13 cellular contexts compared by ENCODE assay signal in genomic region chr12:76081909-76082308, GRCh38. TPM values are rescaled to one million over a fixed set of nuclear protein-coding genes. Genes with fewer than 3 reads are reported as not detected.
DNase-seq lines count a peak whose midpoint lies in the region; ATAC-seq, FAIRE-seq and TF ChIP-seq lines count a peak whose summit lies in the region.
"Had no signal": no experiment of that assay in that cellular context is flagged by ENCODE, and none has a peak within 500 bp of the region (broad histone marks: within the 10 kb centered on the region; RNA-seq: fewer than 3 reads in every experiment).

No MANE protein-coding gene starts in this region.

- peaks cover 4% of the 10 kb centered on the region for H3K9me3 Mint-ChIP-seq in activated B cell treated with CpG ODN at 0.5 μM for 24 hours

- H3K9me3 ChIP-seq in A549: peaks cover 7% of the 10 kb centered on the region; the same call in 1 of the 3 replicates
- no peaks in the 10 kb centered on the region for H3K9me3 ChIP-seq in ES-I3 (ENCODE audit: control insufficient read depth, insufficient read depth, low read length)
- H3K9me3 ChIP-seq in iPS-18a (ENCODE audit: control insufficient read depth, low read depth, low read length): no peaks in the 10 kb centered on the region
- H3K9me3 ChIP-seq: SJSA1 had no signal

- DNase-seq in A549 (ENCODE audit: low read depth in 1 of 2, low spot score in 1 of 2): no peak
- no peak for DNase-seq in activated B cell treated with CpG ODN at 0.5 μM for 24 hours
- no peak for DNase-seq in RKO (ENCODE audit: low spot score)
- no peak for DNase-seq in stimulated activated CD4-positive, alpha-beta T cell treated with anti-CD3 and anti-CD28 coated beads, Interleukin-4, amount 100 ng/mL, for 4 hours
- DNase-seq: cerebellar nuclear complex, KBM-7, NCI-H2227 treated with DMSO at 0.1 percent for 48 hours, right cardiac atrium had no signal

- intact Hi-C loops in activated B cell treated with CpG ODN at 0.5 μM for 24 hours (cut with micrococcal nuclease): loop anchor here (2.0 to 10.0 kb wide), 6 partner anchors 13 to 1545 kb away; partner anchors contain the start of genes ATXN7L3B, CAPS2, E2F7 and GLIPR1L1

- peaks cover 45% of the 10 kb centered on the region for H3K4me1 ChIP-seq in A549
- peaks cover 12% of the 10 kb centered on the region; the same call in 1 of the 2 replicates for H3K4me1 ChIP-seq in ES-I3 (ENCODE audit: insufficient read depth, low read length)
- H3K4me1 ChIP-seq in iPS-18a (ENCODE audit: control insufficient read depth, low read depth, low read length): peaks cover 33% of the 10 kb centered on the region

- no peak for FAIRE-seq in A549 (lab: Jason Lieb, UNC)

- TF ChIP-seq POLR2A in A549 (IDR thresholded peaks at IDR 0.05; ENCODE audit: low read length): no peak

- H3K36me3 ChIP-seq in ES-I3 (ENCODE audit: insufficient read depth, low read length) (peaks cover 10% of the 10 kb centered on the region), iPS-18a (ENCODE audit: control insufficient read depth, low read depth, low read length) (peaks cover 17% of the 10 kb centered on the region)

- no peak for TF ChIP-seq CTCF in A549 (IDR thresholded peaks at IDR 0.05)
- no peak for TF ChIP-seq CTCF in activated B cell treated with CpG ODN at 0.5 μM for 24 hours (IDR thresholded peaks at IDR 0.05)

- TF ChIP-seq RAD21 in A549 (conservative IDR thresholded peaks at IDR 0.05 in 1 of 2, IDR thresholded peaks at IDR 0.05 in 1 of 2): no peak

- H3K27me3 Mint-ChIP-seq in activated B cell treated with CpG ODN at 0.5 μM for 24 hours: no peaks in the 10 kb centered on the region

- peak overlapping the region; percentile 21 for H3K27ac Mint-ChIP-seq in activated B cell treated with CpG ODN at 0.5 μM for 24 hours

- ATAC-seq in A549 (no peak), activated B cell treated with CpG ODN at 0.5 μM for 24 hours (ENCODE audit: low read depth) (no peak), GM21737 (IDR thresholded peaks at IDR 0.05; ENCODE audit: unreplicated experiment) (no peak), HG03460 (IDR thresholded peaks at IDR 0.05; ENCODE audit: unreplicated experiment) (no peak)
- ATAC-seq: right cardiac atrium had no signal

- CTCF ChIA-PET in A549 (lab: Yijun Ruan, JAX) (interaction anchor here (1.7 to 2.5 kb wide), 2 partner anchors 77 to 266 kb away, joined by 5 to 10 read pairs; partner anchors contain the start of gene BBS10), activated B cell treated with CpG ODN at 0.5 μM for 24 hours (lab: Charles Lee) (interaction anchor here (1.0 to 1.7 kb wide), 2 partner anchors 477 to 597 kb away, joined by 3 to 4 read pairs; no protein-coding TSS in a partner anchor)

- H3K27me3 ChIP-seq in iPS-18a (ENCODE audit: control insufficient read depth, insufficient read depth, low read length): peaks cover 6% of the 10 kb centered on the region
- H3K27me3 ChIP-seq: SJSA1 had no signal

- peak overlapping the region; percentile 80 for H3K4me2 ChIP-seq in A549

- H3K9ac ChIP-seq in ES-I3 (ENCODE audit: low read depth, low read length) (peak overlapping the region; percentile 93; the same call in 1 of the 2 replicates), iPS-18a (ENCODE audit: low read length) (peak overlapping the region; percentile 97)

- H3K27ac ChIP-seq in A549 (no peak overlapping the region; a peak in 2 of 6 replicates), iPS-18a (ENCODE audit: low read length) (no peak overlapping the region)
- H3K27ac ChIP-seq: SJSA1 had no signal

- peak overlapping the region; percentile 81; the same call in 1 of the 3 replicates for H3K4me3 ChIP-seq in A549
- H3K4me3 ChIP-seq in iPS-18a (ENCODE audit: low read length): peak overlapping the region; percentile 94

- peaks cover 80% of the 10 kb centered on the region for H3K4me1 Mint-ChIP-seq in activated B cell treated with CpG ODN at 0.5 μM for 24 hours

- POLR2A ChIA-PET in A549 (lab: Yijun Ruan, JAX) (no interaction called here), activated B cell treated with CpG ODN at 0.5 μM for 24 hours (lab: Charles Lee) (interaction anchor here (1.0 kb wide), 1 partner anchor 12 kb away, joined by 3 read pairs; no protein-coding TSS in a partner anchor)

- H3K4me3 Mint-ChIP-seq in activated B cell treated with CpG ODN at 0.5 μM for 24 hours: peak overlapping the region; percentile 55

- TF ChIP-seq EP300 in A549 (IDR thresholded peaks at IDR 0.05): no peak

- H3K36me3 Mint-ChIP-seq in activated B cell treated with CpG ODN at 0.5 μM for 24 hours (ENCODE audit: low read depth): peaks cover 41% of the 10 kb centered on the region

TF ChIP-seq in A549, 52 proteins besides CTCF, POLR2A, EP300 and RAD21 (continues in another document):
- TF ChIP-seq HOXB5 (CRISPR knock-in tag; IDR thresholded peaks at IDR 0.05): no peak
- TF ChIP-seq HOXA7 (CRISPR knock-in tag; IDR thresholded peaks at IDR 0.05): no peak
- TF ChIP-seq, protein P1, sequence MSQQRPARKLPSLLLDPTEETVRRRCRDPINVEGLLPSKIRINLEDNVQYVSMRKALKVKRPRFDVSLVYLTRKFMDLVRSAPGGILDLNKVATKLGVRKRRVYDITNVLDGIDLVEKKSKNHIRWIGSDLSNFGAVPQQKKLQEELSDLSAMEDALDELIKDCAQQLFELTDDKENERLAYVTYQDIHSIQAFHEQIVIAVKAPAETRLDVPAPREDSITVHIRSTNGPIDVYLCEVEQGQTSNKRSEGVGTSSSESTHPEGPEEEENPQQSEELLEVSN (IDR thresholded peaks at IDR 0.05; ENCODE audit: borderline replicate concordance, low read depth): no peak
- TF ChIP-seq FOSB (CRISPR knock-in tag; IDR thresholded peaks at IDR 0.05): 0 out of 2 replicates have a peak, but pooled peaks have one; percentile 14
- TF ChIP-seq, protein P2, sequence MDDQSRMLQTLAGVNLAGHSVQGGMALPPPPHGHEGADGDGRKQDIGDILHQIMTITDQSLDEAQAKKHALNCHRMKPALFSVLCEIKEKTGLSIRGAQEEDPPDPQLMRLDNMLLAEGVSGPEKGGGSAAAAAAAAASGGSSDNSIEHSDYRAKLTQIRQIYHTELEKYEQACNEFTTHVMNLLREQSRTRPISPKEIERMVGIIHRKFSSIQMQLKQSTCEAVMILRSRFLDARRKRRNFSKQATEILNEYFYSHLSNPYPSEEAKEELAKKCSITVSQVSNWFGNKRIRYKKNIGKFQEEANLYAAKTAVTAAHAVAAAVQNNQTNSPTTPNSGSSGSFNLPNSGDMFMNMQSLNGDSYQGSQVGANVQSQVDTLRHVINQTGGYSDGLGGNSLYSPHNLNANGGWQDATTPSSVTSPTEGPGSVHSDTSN (IDR thresholded peaks at IDR 0.05): no peak
- no peak for TF ChIP-seq ZSCAN20 (CRISPR knock-in tag; IDR thresholded peaks at IDR 0.05)
- no peak for TF ChIP-seq FOSL2 (IDR thresholded peaks at IDR 0.05)
- TF ChIP-seq FOSL2 (CRISPR knock-in tag; IDR thresholded peaks at IDR 0.05): peak; percentile 70
- no peak for TF ChIP-seq MYC (IDR thresholded peaks at IDR 0.05; ENCODE audit: borderline replicate concordance, low read length)
- no peak for TF ChIP-seq SMC3 (IDR thresholded peaks at IDR 0.05)
- TF ChIP-seq NFE2L2 (conservative IDR thresholded peaks at IDR 0.05; ENCODE audit: low read length): peak; percentile 51; the same call in 1 of the 2 replicates
- no peak for TF ChIP-seq JUNB (IDR thresholded peaks at IDR 0.05)
- no peak for TF ChIP-seq RARB (CRISPR knock-in tag; IDR thresholded peaks at IDR 0.05)
- no peak for TF ChIP-seq TP53 (CRISPR knock-in tag; IDR thresholded peaks at IDR 0.05)
- no peak for TF ChIP-seq TFCP2L1 (CRISPR knock-in tag; IDR thresholded peaks at IDR 0.05)
- no peak for TF ChIP-seq HES2 (IDR thresholded peaks at IDR 0.05)
- no peak for TF ChIP-seq MAX (IDR thresholded peaks at IDR 0.05)
- TF ChIP-seq RNF2 (IDR thresholded peaks at IDR 0.05; ENCODE audit: borderline replicate concordance, low read depth): no peak
- peak; percentile 80 for TF ChIP-seq MAFK (IDR thresholded peaks at IDR 0.05; ENCODE audit: partially characterized antibody)
- TF ChIP-seq FOXS1 (CRISPR knock-in tag; IDR thresholded peaks at IDR 0.05): no peak
- TF ChIP-seq ESRRA (IDR thresholded peaks at IDR 0.05; ENCODE audit: borderline replicate concordance, low read length): no peak
- TF ChIP-seq NPAS2 (CRISPR knock-in tag; IDR thresholded peaks at IDR 0.05; ENCODE audit: borderline replicate concordance): no peak
- no peak for TF ChIP-seq ZC3H11A (IDR thresholded peaks at IDR 0.05)
- TF ChIP-seq, protein P3, sequence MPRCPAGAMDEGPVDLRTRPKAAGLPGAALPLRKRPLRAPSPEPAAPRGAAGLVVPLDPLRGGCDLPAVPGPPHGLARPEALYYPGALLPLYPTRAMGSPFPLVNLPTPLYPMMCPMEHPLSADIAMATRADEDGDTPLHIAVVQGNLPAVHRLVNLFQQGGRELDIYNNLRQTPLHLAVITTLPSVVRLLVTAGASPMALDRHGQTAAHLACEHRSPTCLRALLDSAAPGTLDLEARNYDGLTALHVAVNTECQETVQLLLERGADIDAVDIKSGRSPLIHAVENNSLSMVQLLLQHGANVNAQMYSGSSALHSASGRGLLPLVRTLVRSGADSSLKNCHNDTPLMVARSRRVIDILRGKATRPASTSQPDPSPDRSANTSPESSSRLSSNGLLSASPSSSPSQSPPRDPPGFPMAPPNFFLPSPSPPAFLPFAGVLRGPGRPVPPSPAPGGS (IDR thresholded peaks at IDR 0.05): no peak

RNA-seq across cellular contexts. Expression of gene NAP1L1, which starts 2.6 kb away (rescaled TPM):
- 640 and 943 TPM in 2 replicates for polyA plus RNA-seq in A549 (2011; rRNA removed)
- 191 and 238 TPM in 2 replicates for polyA plus RNA-seq in A549 (2012; cell fraction: cytosol; rRNA removed)
- 109 and 153 TPM in 2 replicates for polyA plus RNA-seq in A549 (2012; cell fraction: nucleus; rRNA removed)
- 695 to 725 TPM (median 709 TPM) in 3 replicates for polyA plus RNA-seq in A549 (2017; fragmentation: RNase III; extraction: RNeasy Plus Mini Kit Qiagen cat#74134 plus additional on column Dnase treatment)
- polyA minus RNA-seq in A549 (2011; rRNA and poly(A)+ RNA removed): 135 and 141 TPM in 2 replicates
- total RNA-seq in activated B cell treated with CpG ODN at 0.5 μM for 24 hours: 1,180 and 1,185 TPM in 2 replicates

RNA-seq across cellular contexts. Expression of gene PHLDA1, which starts 50.3 kb away (rescaled TPM):
- polyA plus RNA-seq in A549 (2011; rRNA removed): 54.1 and 71.6 TPM in 2 replicates
- polyA plus RNA-seq in A549 (2012; cell fraction: cytosol; rRNA removed): 34.1 and 42.4 TPM in 2 replicates
- 42.2 and 45.0 TPM in 2 replicates for polyA plus RNA-seq in A549 (2012; cell fraction: nucleus; rRNA removed)
- 32.7 to 43.1 TPM (median 39.3 TPM) in 3 replicates for polyA plus RNA-seq in A549 (2017; fragmentation: RNase III; extraction: RNeasy Plus Mini Kit Qiagen cat#74134 plus additional on column Dnase treatment)
- polyA minus RNA-seq in A549 (2011; rRNA and poly(A)+ RNA removed): 44.3 and 53.0 TPM in 2 replicates
- total RNA-seq in activated B cell treated with CpG ODN at 0.5 μM for 24 hours: 0.83 and 1.1 TPM in 2 replicates
